Comparison of ENCODE assay signal across 1 cellular context in the genomic region with DNA sequence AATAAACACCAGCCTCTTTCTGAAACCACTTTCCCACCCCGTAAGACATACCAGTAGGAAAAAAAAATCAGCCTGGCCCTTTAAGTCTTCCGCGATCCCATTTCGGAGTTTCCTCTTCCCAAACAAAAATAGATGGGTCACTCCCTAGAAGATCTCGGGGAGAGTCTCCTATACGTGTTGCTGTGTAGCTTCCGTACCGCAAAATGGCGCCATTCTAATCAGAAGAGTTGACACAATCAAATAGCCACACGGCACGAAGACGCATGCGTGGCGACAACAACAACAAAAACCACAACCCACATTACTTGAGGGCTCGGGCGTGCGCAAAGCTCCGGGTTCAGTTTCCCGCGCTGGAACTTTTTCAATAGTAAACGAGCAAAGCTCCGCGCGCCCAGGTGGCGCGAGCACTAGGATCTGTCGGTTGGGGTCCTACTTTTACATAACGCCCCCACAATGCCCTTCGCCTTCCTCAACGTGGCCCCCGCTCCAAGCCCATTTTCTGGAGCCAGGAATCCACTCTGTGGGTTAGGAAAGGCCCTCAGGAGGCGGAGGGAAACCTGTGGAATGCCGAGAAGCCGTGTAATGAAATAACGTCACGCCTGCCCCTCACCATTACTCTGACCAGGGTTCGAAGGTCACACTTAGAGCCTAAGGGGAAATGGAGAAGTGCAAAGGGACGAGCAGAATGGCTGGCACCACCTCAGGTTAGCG.
TF ChIP-seq lines count a peak whose summit lies in the region.

A gene (minus strand): TSS at position 208 of the 711 bp plus-strand sequence. CDS start 519 bp downstream, outside the sequence.

TF ChIP-seq in HepG2, 621 proteins besides CTCF, POLR2A, EP300 and RAD21 (continued from another document and continues in another):
- no peak for TF ChIP-seq SNRNP70 (IDR thresholded peaks at IDR 0.05; ENCODE audit: low read depth, low read length)
- TF ChIP-seq JARID2 (CRISPR knock-in tag; IDR thresholded peaks at IDR 0.05; ENCODE audit: insufficient replicate concordance) = no peak
- TF ChIP-seq SMARCE1 (IDR thresholded peaks at IDR 0.05; ENCODE audit: borderline replicate concordance) = no peak
- no peak for TF ChIP-seq STAT5B (CRISPR knock-in tag; IDR thresholded peaks at IDR 0.05)
- peak; percentile 81 for TF ChIP-seq ZNF136 (CRISPR knock-in tag; IDR thresholded peaks at IDR 0.05; ENCODE audit: low read depth)
- TF ChIP-seq ZNF296 (CRISPR knock-in tag; conservative IDR thresholded peaks at IDR 0.05) = no peak; the same call in 1 of the 2 replicates
- no peak for TF ChIP-seq CENPX (CRISPR knock-in tag; IDR thresholded peaks at IDR 0.05)
- peak; percentile 46; the same call in 1 of the 2 replicates for TF ChIP-seq HCFC1 (IDR thresholded peaks at IDR 0.05; ENCODE audit: low read depth, low read length)
- TF ChIP-seq, protein P1, sequence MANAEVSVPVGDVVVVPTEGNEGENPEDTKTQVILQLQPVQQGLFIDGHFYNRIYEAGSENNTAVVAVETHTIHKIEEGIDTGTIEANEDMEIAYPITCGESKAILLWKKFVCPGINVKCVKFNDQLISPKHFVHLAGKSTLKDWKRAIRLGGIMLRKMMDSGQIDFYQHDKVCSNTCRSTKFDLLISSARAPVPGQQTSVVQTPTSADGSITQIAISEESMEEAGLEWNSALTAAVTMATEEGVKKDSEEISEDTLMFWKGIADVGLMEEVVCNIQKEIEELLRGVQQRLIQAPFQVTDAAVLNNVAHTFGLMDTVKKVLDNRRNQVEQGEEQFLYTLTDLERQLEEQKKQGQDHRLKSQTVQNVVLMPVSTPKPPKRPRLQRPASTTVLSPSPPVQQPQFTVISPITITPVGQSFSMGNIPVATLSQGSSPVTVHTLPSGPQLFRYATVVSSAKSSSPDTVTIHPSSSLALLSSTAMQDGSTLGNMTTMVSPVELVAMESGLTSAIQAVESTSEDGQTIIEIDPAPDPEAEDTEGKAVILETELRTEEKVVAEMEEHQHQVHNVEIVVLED (CRISPR knock-in tag; IDR thresholded peaks at IDR 0.05; ENCODE audit: borderline replicate concordance) = 0 out of 2 replicates have a peak, but pooled peaks have one; percentile 36
- no peak; the same call in 1 of the 2 replicates for TF ChIP-seq HES4 (CRISPR knock-in tag; IDR thresholded peaks at IDR 0.05; ENCODE audit: borderline replicate concordance)
- TF ChIP-seq ZFP1 (CRISPR knock-in tag; IDR thresholded peaks at IDR 0.05) = 0 out of 2 replicates have a peak, but pooled peaks have one; percentile 11
- TF ChIP-seq HNF4G (IDR thresholded peaks at IDR 0.05; ENCODE audit: borderline replicate concordance, low read depth, low read length) = peak; percentile 61
- no peak for TF ChIP-seq HNF4G (CRISPR knock-in tag; IDR thresholded peaks at IDR 0.05; ENCODE audit: borderline replicate concordance, low read depth)
- TF ChIP-seq, protein P2, sequence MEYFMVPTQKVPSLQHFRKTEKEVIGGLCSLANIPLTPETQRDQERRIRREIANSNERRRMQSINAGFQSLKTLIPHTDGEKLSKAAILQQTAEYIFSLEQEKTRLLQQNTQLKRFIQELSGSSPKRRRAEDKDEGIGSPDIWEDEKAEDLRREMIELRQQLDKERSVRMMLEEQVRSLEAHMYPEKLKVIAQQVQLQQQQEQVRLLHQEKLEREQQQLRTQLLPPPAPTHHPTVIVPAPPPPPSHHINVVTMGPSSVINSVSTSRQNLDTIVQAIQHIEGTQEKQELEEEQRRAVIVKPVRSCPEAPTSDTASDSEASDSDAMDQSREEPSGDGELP (IDR thresholded peaks at IDR 0.05; ENCODE audit: borderline replicate concordance, low read depth) = peak; percentile 12; the same call in 1 of the 2 replicates
- no peak; the same call in 1 of the 2 replicates for TF ChIP-seq JUNB (CRISPR knock-in tag; IDR thresholded peaks at IDR 0.05; ENCODE audit: borderline replicate concordance)
- TF ChIP-seq ZNF331 (CRISPR knock-in tag; IDR thresholded peaks at IDR 0.05) = 0 out of 2 replicates have a peak, but pooled peaks have one; percentile 66
- TF ChIP-seq PHF21A (CRISPR knock-in tag; IDR thresholded peaks at IDR 0.05) = peak; percentile 71
- TF ChIP-seq, protein P3, sequence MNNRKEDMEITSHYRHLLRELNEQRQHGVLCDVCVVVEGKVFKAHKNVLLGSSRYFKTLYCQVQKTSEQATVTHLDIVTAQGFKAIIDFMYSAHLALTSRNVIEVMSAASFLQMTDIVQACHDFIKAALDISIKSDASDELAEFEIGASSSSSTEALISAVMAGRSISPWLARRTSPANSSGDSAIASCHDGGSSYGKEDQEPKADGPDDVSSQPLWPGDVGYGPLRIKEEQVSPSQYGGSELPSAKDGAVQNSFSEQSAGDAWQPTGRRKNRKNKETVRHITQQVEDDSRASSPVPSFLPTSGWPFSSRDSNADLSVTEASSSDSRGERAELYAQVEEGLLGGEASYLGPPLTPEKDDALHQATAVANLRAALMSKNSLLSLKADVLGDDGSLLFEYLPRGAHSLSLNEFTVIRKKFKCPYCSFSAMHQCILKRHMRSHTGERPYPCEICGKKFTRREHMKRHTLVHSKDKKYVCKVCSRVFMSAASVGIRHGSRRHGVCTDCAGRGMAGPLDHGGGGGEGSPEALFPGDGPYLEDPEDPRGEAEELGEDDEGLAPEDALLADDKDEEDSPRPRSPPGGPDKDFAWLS (CRISPR knock-in tag; IDR thresholded peaks at IDR 0.05; ENCODE audit: borderline replicate concordance) = no peak
- peak; percentile 50; the same call in 1 of the 2 replicates for TF ChIP-seq CEBPB (IDR thresholded peaks at IDR 0.05; ENCODE audit: borderline replicate concordance, low read depth, low read length)
- TF ChIP-seq ZNF253 (CRISPR knock-in tag; IDR thresholded peaks at IDR 0.05; ENCODE audit: borderline replicate concordance) = 0 out of 2 replicates have a peak, but pooled peaks have one; percentile 26
- TF ChIP-seq, protein P4, sequence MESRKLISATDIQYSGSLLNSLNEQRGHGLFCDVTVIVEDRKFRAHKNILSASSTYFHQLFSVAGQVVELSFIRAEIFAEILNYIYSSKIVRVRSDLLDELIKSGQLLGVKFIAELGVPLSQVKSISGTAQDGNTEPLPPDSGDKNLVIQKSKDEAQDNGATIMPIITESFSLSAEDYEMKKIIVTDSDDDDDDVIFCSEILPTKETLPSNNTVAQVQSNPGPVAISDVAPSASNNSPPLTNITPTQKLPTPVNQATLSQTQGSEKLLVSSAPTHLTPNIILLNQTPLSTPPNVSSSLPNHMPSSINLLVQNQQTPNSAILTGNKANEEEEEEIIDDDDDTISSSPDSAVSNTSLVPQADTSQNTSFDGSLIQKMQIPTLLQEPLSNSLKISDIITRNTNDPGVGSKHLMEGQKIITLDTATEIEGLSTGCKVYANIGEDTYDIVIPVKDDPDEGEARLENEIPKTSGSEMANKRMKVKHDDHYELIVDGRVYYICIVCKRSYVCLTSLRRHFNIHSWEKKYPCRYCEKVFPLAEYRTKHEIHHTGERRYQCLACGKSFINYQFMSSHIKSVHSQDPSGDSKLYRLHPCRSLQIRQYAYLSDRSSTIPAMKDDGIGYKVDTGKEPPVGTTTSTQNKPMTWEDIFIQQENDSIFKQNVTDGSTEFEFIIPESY (CRISPR knock-in tag; IDR thresholded peaks at IDR 0.05) = no peak
- TF ChIP-seq, protein P5, sequence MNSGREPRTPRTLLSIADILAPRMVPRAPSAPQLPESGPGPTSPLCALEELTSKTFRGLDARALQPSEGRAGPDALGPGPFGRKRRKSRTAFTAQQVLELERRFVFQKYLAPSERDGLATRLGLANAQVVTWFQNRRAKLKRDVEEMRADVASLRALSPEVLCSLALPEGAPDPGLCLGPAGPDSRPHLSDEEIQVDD (CRISPR knock-in tag; IDR thresholded peaks at IDR 0.05; ENCODE audit: borderline replicate concordance) = 0 out of 2 replicates have a peak, but pooled peaks have one; percentile 25
- TF ChIP-seq SALL1 (CRISPR knock-in tag; IDR thresholded peaks at IDR 0.05) = peak; percentile 75
- TF ChIP-seq HDAC1 (CRISPR knock-in tag; IDR thresholded peaks at IDR 0.05) = peak; percentile 34; the same call in 1 of the 2 replicates
- TF ChIP-seq MED1 (CRISPR knock-in tag; IDR thresholded peaks at IDR 0.05) = peak; percentile 76
- no peak for TF ChIP-seq ZNF101 (CRISPR knock-in tag; IDR thresholded peaks at IDR 0.05; ENCODE audit: borderline replicate concordance, low read depth)
- peak; percentile 24; the same call in 1 of the 2 replicates for TF ChIP-seq MXD4 (CRISPR knock-in tag; IDR thresholded peaks at IDR 0.05)
- TF ChIP-seq, protein P6, sequence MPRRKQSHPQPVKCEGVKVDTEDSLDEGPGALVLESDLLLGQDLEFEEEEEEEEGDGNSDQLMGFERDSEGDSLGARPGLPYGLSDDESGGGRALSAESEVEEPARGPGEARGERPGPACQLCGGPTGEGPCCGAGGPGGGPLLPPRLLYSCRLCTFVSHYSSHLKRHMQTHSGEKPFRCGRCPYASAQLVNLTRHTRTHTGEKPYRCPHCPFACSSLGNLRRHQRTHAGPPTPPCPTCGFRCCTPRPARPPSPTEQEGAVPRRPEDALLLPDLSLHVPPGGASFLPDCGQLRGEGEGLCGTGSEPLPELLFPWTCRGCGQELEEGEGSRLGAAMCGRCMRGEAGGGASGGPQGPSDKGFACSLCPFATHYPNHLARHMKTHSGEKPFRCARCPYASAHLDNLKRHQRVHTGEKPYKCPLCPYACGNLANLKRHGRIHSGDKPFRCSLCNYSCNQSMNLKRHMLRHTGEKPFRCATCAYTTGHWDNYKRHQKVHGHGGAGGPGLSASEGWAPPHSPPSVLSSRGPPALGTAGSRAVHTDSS (CRISPR knock-in tag; conservative IDR thresholded peaks at IDR 0.05) = no peak
- no peak for TF ChIP-seq KDM4B (CRISPR knock-in tag; IDR thresholded peaks at IDR 0.05)
- TF ChIP-seq SKI (IDR thresholded peaks at IDR 0.05; ENCODE audit: partially characterized antibody) = no peak
- no peak; the same call in 1 of the 2 replicates for TF ChIP-seq ZSCAN9 (CRISPR knock-in tag; IDR thresholded peaks at IDR 0.05; ENCODE audit: borderline replicate concordance)
- TF ChIP-seq YEATS2 (CRISPR knock-in tag; IDR thresholded peaks at IDR 0.05; ENCODE audit: borderline replicate concordance) = peak; percentile 39; the same call in 1 of the 2 replicates
- no peak for TF ChIP-seq XBP1 (CRISPR knock-in tag; IDR thresholded peaks at IDR 0.05)
- TF ChIP-seq, protein P7, sequence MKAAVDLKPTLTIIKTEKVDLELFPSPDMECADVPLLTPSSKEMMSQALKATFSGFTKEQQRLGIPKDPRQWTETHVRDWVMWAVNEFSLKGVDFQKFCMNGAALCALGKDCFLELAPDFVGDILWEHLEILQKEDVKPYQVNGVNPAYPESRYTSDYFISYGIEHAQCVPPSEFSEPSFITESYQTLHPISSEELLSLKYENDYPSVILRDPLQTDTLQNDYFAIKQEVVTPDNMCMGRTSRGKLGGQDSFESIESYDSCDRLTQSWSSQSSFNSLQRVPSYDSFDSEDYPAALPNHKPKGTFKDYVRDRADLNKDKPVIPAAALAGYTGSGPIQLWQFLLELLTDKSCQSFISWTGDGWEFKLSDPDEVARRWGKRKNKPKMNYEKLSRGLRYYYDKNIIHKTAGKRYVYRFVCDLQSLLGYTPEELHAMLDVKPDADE (CRISPR knock-in tag; IDR thresholded peaks at IDR 0.05) = no peak
- peak; percentile 54 for TF ChIP-seq AGO2 (optimal IDR thresholded peaks at IDR 0.05; ENCODE audit: low read depth, low read length)
- TF ChIP-seq ARHGAP35 (CRISPR knock-in tag; IDR thresholded peaks at IDR 0.05; ENCODE audit: borderline replicate concordance) = peak; percentile 79; the same call in 1 of the 2 replicates
- peak; percentile 75; the same call in 1 of the 2 replicates for TF ChIP-seq MIXL1 (CRISPR knock-in tag; IDR thresholded peaks at IDR 0.05)
- 0 out of 2 replicates have a peak, but pooled peaks have one; percentile 61 for TF ChIP-seq DMAP1 (CRISPR knock-in tag; IDR thresholded peaks at IDR 0.05)
- peak; percentile 86 for TF ChIP-seq SAP130 (CRISPR knock-in tag; IDR thresholded peaks at IDR 0.05; ENCODE audit: low read depth)
- TF ChIP-seq ZNF550 (CRISPR knock-in tag; IDR thresholded peaks at IDR 0.05; ENCODE audit: borderline replicate concordance) = peak; percentile 98; the same call in 1 of the 2 replicates
- no peak for TF ChIP-seq KAT2B (IDR thresholded peaks at IDR 0.05; ENCODE audit: borderline replicate concordance, low read depth, low read length)
- peak; percentile 52 for TF ChIP-seq ZBTB7A (CRISPR knock-in tag; IDR thresholded peaks at IDR 0.05)
- TF ChIP-seq, protein P8, sequence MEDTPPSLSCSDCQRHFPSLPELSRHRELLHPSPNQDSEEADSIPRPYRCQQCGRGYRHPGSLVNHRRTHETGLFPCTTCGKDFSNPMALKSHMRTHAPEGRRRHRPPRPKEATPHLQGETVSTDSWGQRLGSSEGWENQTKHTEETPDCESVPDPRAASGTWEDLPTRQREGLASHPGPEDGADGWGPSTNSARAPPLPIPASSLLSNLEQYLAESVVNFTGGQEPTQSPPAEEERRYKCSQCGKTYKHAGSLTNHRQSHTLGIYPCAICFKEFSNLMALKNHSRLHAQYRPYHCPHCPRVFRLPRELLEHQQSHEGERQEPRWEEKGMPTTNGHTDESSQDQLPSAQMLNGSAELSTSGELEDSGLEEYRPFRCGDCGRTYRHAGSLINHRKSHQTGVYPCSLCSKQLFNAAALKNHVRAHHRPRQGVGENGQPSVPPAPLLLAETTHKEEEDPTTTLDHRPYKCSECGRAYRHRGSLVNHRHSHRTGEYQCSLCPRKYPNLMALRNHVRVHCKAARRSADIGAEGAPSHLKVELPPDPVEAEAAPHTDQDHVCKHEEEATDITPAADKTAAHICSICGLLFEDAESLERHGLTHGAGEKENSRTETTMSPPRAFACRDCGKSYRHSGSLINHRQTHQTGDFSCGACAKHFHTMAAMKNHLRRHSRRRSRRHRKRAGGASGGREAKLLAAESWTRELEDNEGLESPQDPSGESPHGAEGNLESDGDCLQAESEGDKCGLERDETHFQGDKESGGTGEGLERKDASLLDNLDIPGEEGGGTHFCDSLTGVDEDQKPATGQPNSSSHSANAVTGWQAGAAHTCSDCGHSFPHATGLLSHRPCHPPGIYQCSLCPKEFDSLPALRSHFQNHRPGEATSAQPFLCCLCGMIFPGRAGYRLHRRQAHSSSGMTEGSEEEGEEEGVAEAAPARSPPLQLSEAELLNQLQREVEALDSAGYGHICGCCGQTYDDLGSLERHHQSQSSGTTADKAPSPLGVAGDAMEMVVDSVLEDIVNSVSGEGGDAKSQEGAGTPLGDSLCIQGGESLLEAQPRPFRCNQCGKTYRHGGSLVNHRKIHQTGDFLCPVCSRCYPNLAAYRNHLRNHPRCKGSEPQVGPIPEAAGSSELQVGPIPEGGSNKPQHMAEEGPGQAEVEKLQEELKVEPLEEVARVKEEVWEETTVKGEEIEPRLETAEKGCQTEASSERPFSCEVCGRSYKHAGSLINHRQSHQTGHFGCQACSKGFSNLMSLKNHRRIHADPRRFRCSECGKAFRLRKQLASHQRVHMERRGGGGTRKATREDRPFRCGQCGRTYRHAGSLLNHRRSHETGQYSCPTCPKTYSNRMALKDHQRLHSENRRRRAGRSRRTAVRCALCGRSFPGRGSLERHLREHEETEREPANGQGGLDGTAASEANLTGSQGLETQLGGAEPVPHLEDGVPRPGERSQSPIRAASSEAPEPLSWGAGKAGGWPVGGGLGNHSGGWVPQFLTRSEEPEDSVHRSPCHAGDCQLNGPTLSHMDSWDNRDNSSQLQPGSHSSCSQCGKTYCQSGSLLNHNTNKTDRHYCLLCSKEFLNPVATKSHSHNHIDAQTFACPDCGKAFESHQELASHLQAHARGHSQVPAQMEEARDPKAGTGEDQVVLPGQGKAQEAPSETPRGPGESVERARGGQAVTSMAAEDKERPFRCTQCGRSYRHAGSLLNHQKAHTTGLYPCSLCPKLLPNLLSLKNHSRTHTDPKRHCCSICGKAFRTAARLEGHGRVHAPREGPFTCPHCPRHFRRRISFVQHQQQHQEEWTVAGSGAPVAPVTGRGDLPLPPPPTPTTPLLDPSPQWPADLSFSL (CRISPR knock-in tag; IDR thresholded peaks at IDR 0.05) = peak; percentile 96
- TF ChIP-seq ESRRA (CRISPR knock-in tag; IDR thresholded peaks at IDR 0.05; ENCODE audit: low read depth) = no peak
